9 cellular contexts compared by ENCODE assay signal in genomic region chr20:31716351-31716750, GRCh38. TPM values are rescaled to one million over a fixed set of nuclear protein-coding genes. Genes with fewer than 3 reads are reported as not detected.
A peak's percentile ranks its signal among the peaks of the same experiment; 100 is the strongest.
DNase-seq lines count a peak whose midpoint lies in the region; ATAC-seq and TF ChIP-seq lines count a peak whose summit lies in the region.
"Had no signal": no experiment of that assay in that cellular context is flagged by ENCODE, and none has a peak within 500 bp of the region (broad histone marks: within the 10 kb centered on the region; RNA-seq: fewer than 3 reads in every experiment).

No MANE protein-coding gene starts in this region.

- no peak for TF ChIP-seq RAD21 in SK-N-SH (IDR thresholded peaks at IDR 0.05; ENCODE audit: low read length)

- intact Hi-C loops in activated T-helper 2 cell treated with anti-CD3 and anti-CD28 coated beads, Interferon-gamma antibody, Interleukin-2, Interleukin-4, amounts not matched to agents 10 μg/mL and 5 μg/mL and 100 μg/mL, durations not matched to agents 14 hours and 24 hours and 36 hours (cut with micrococcal nuclease) = no loop called here

- H3K27ac ChIP-seq in SK-N-SH (ENCODE audit: low read depth in 2 of 2, low read length in 1 of 2) (peak overlapping the region; percentile 34 to 99), subcutaneous abdominal adipose tissue (ENCODE audit: low read depth, low read length) (peak overlapping the region; percentile 71)
- H3K27ac ChIP-seq: 22Rv1 had no signal

- DNase-seq in SK-N-SH = no peak
- DNase-seq in activated T-helper 2 cell treated with anti-CD3 and anti-CD28 coated beads, Interferon-gamma antibody, Interleukin-2, Interleukin-4, amounts not matched to agents 10 μg/mL and 5 μg/mL and 100 μg/mL, durations not matched to agents 14 hours and 24 hours and 36 hours (ENCODE audit: low spot score) = no peak
- DNase-seq in immature natural killer cell = no peak
- no peak for DNase-seq in NCI-H345 (lab: John Stamatoyannopoulos, UW)

- ATAC-seq in SK-N-SH treated with all-trans-retinoic acid at 6 μM for 48 hours (no peak), HG02970 (IDR thresholded peaks at IDR 0.05; ENCODE audit: low FRiP score, unreplicated experiment) (no peak), GM18858 (IDR thresholded peaks at IDR 0.05; ENCODE audit: unreplicated experiment) (no peak)

- no peaks in the 10 kb centered on the region for H3K9me3 ChIP-seq in SK-N-SH
- no peaks in the 10 kb centered on the region for H3K9me3 ChIP-seq in subcutaneous abdominal adipose tissue (ENCODE audit: control insufficient read depth in 5 of 5, low read length in 5 of 5)

- no peak overlapping the region for H2AFZ ChIP-seq in SK-N-SH (ENCODE audit: low read depth)

- TF ChIP-seq CTCF in SK-N-SH (IDR thresholded peaks at IDR 0.05) = no peak

- peaks cover 37% of the 10 kb centered on the region for H3F3A ChIP-seq in SK-N-SH (replicated peaks; ENCODE audit: insufficient read depth)

- H3K27me3 ChIP-seq in SK-N-SH (ENCODE audit: insufficient read depth) (no peaks in the 10 kb centered on the region), subcutaneous abdominal adipose tissue (ENCODE audit: control insufficient read depth in 5 of 5, insufficient read depth in 4 of 5, low read length in 5 of 5) (no peaks in the 10 kb centered on the region)

- peaks cover 99% of the 10 kb centered on the region for H3K36me3 Mint-ChIP-seq in activated T-helper 2 cell treated with anti-CD3 and anti-CD28 coated beads, Interferon-gamma antibody, Interleukin-2, Interleukin-4, amounts not matched to agents 10 μg/mL and 5 μg/mL and 100 μg/mL, durations not matched to agents 14 hours and 24 hours and 36 hours (ENCODE audit: low read depth)
- H3K36me3 Mint-ChIP-seq in immature natural killer cell = peaks cover 21 to 38% (median 37%) of the 10 kb centered on the region in 3 donors

- H3K9me3 Mint-ChIP-seq in activated T-helper 2 cell treated with anti-CD3 and anti-CD28 coated beads, Interferon-gamma antibody, Interleukin-2, Interleukin-4, amounts not matched to agents 10 μg/mL and 5 μg/mL and 100 μg/mL, durations not matched to agents 14 hours and 24 hours and 36 hours = no peaks in the 10 kb centered on the region
- H3K9me3 Mint-ChIP-seq in immature natural killer cell = no peaks in the 10 kb centered on the region

- peaks cover 88% of the 10 kb centered on the region for H3K79me2 ChIP-seq in SK-N-SH (ENCODE audit: insufficient read depth)

- peaks cover 66% of the 10 kb centered on the region for H3K4me1 Mint-ChIP-seq in activated T-helper 2 cell treated with anti-CD3 and anti-CD28 coated beads, Interferon-gamma antibody, Interleukin-2, Interleukin-4, amounts not matched to agents 10 μg/mL and 5 μg/mL and 100 μg/mL, durations not matched to agents 14 hours and 24 hours and 36 hours (ENCODE audit: low read depth)
- peaks cover 97 to 100% of the 10 kb centered on the region in 2 donors for H3K4me1 Mint-ChIP-seq in immature natural killer cell

- H3K27ac Mint-ChIP-seq in activated T-helper 2 cell treated with anti-CD3 and anti-CD28 coated beads, Interferon-gamma antibody, Interleukin-2, Interleukin-4, amounts not matched to agents 10 μg/mL and 5 μg/mL and 100 μg/mL, durations not matched to agents 14 hours and 24 hours and 36 hours = peak overlapping the region; percentile 93
- peak overlapping the region; percentile 86 to 95 (median 90) for H3K27ac Mint-ChIP-seq in immature natural killer cell

- no peaks in the 10 kb centered on the region for H4K20me1 ChIP-seq in SK-N-SH (ENCODE audit: insufficient read depth)

- no peaks in the 10 kb centered on the region for H3K27me3 Mint-ChIP-seq in activated T-helper 2 cell treated with anti-CD3 and anti-CD28 coated beads, Interferon-gamma antibody, Interleukin-2, Interleukin-4, amounts not matched to agents 10 μg/mL and 5 μg/mL and 100 μg/mL, durations not matched to agents 14 hours and 24 hours and 36 hours (ENCODE audit: low read depth)
- peaks cover 0 to 2% (median 0%) of the 10 kb centered on the region in 3 donors for H3K27me3 Mint-ChIP-seq in immature natural killer cell (ENCODE audit: low read depth in 3 of 3)

- H3K4me3 ChIP-seq in SK-N-SH (ENCODE audit: low read depth in 2 of 2, low read length in 1 of 2) (no peak overlapping the region), subcutaneous abdominal adipose tissue (ENCODE audit: low read depth in 1 of 5, low read length in 5 of 5) (peak overlapping the region in 2 of 5 donors; percentile 46 to 49)

- peak overlapping the region; percentile 97 for H3K4me3 Mint-ChIP-seq in activated T-helper 2 cell treated with anti-CD3 and anti-CD28 coated beads, Interferon-gamma antibody, Interleukin-2, Interleukin-4, amounts not matched to agents 10 μg/mL and 5 μg/mL and 100 μg/mL, durations not matched to agents 14 hours and 24 hours and 36 hours (ENCODE audit: low read depth)
- peak overlapping the region; percentile 80 to 85 (median 84) for H3K4me3 Mint-ChIP-seq in immature natural killer cell

- H3K9me2 ChIP-seq in SK-N-SH = no peaks in the 10 kb centered on the region

- H3K9ac ChIP-seq in SK-N-SH = no peak overlapping the region; the same call in 1 of the 2 replicates
- H3K9ac ChIP-seq in subcutaneous abdominal adipose tissue (ENCODE audit: low read length in 5 of 5) = peak overlapping the region in 3 of 5 donors; percentile 3 to 62 (median 23)

- H3K4me1 ChIP-seq in SK-N-SH (ENCODE audit: control insufficient read depth in 1 of 2, insufficient read depth in 2 of 2, low read depth in 1 of 2, low read length in 1 of 2) (peaks cover 58 to 60% of the 10 kb centered on the region in 2 experiments), subcutaneous abdominal adipose tissue (ENCODE audit: control insufficient read depth in 5 of 5, insufficient read depth in 5 of 5, low read length in 5 of 5) (peaks cover 17 to 96% (median 88%) of the 10 kb centered on the region in 5 donors)

- 75% methylated on average over 1 of the region's 1 CpG for WGBS in SK-N-SH (ENCODE audit: low lambda C conversion rate)

- H3K36me3 ChIP-seq in SK-N-SH (replicated peaks in 1 of 2; ENCODE audit: control insufficient read depth in 1 of 2, insufficient read depth in 2 of 2, low read length in 1 of 2) = peaks cover 51 to 63% of the 10 kb centered on the region in 2 experiments
- H3K36me3 ChIP-seq in subcutaneous abdominal adipose tissue (ENCODE audit: control insufficient read depth in 5 of 5, insufficient read depth in 5 of 5, low read length in 5 of 5) = peaks cover 2 to 35% (median 5%) of the 10 kb centered on the region in 5 donors

- CTCF ChIA-PET in SK-N-SH (lab: Yijun Ruan, JAX) = interaction anchor here (1.2 to 11.2 kb wide), 3 partner anchors 59 to 156 kb away, joined by 3 to 288 read pairs (median 4); no protein-coding TSS in a partner anchor

- H3K4me2 ChIP-seq in SK-N-SH = peak overlapping the region; percentile 97

- POLR2A ChIA-PET in SK-N-SH (lab: Yijun Ruan, JAX) = interaction anchor here (1.1 kb wide), 1 partner anchor 153 kb away, joined by 3 read pairs; no protein-coding TSS in a partner anchor

- no peak for TF ChIP-seq EP300 in SK-N-SH (IDR thresholded peaks at IDR 0.05; ENCODE audit: borderline replicate concordance in 1 of 2, low read depth in 1 of 2, low read length in 1 of 2)

TF ChIP-seq in SK-N-SH, 30 proteins besides CTCF, POLR2A, EP300 and RAD21:
- no peak for TF ChIP-seq ELF1 (IDR thresholded peaks at IDR 0.05)

TF ChIP-seq in SK-N-SH treated with all-trans-retinoic acid at 6 μM for 48 hours, 23 proteins besides CTCF, POLR2A, EP300 and RAD21:
- TF ChIP-seq ZNF8 (CRISPR knock-in tag; IDR thresholded peaks at IDR 0.05) = no peak
- no peak for TF ChIP-seq ARNTL (CRISPR knock-in tag; IDR thresholded peaks at IDR 0.05; ENCODE audit: borderline replicate concordance, low read depth)
- no peak for TF ChIP-seq OSR1 (CRISPR knock-in tag; IDR thresholded peaks at IDR 0.05)
- TF ChIP-seq SNAI2 (CRISPR knock-in tag; IDR thresholded peaks at IDR 0.05) = no peak
- TF ChIP-seq ZFP30 (CRISPR knock-in tag; IDR thresholded peaks at IDR 0.05) = no peak

RNA-seq across cellular contexts. Expression of gene BCL2L1, which starts 6.3 kb away (rescaled TPM):
- polyA plus RNA-seq in SK-N-SH (2012; rRNA removed) (99.9 and 103 TPM in 2 replicates), immature natural killer cell (10 to 100 TPM; 30.9 to 60.4 (median 39.3) TPM)
- 72.3 and 83.8 TPM in 2 replicates for polyA plus RNA-seq in SK-N-SH (2012; cell fraction: cytosol; rRNA removed)
- polyA plus RNA-seq in SK-N-SH (2012; cell fraction: nucleus; rRNA removed) = 61.3 and 62.2 TPM in 2 replicates
- total RNA-seq in activated T-helper 2 cell treated with anti-CD3 and anti-CD28 coated beads, Interferon-gamma antibody, Interleukin-2, Interleukin-4, amounts not matched to agents 10 μg/mL and 5 μg/mL and 100 μg/mL, durations not matched to agents 14 hours and 24 hours and 36 hours = 313 and 326 TPM in 2 replicates

RNA-seq across cellular contexts. Expression of gene TPX2, which starts 22.7 kb away (rescaled TPM):
- 14.4 and 17.1 TPM in 2 replicates for polyA plus RNA-seq in SK-N-SH (2012; rRNA removed)
- 19.1 and 20.2 TPM in 2 replicates for polyA plus RNA-seq in SK-N-SH (2012; cell fraction: cytosol; rRNA removed)
- 12.7 and 12.8 TPM in 2 replicates for polyA plus RNA-seq in SK-N-SH (2012; cell fraction: nucleus; rRNA removed)
- total RNA-seq in activated T-helper 2 cell treated with anti-CD3 and anti-CD28 coated beads, Interferon-gamma antibody, Interleukin-2, Interleukin-4, amounts not matched to agents 10 μg/mL and 5 μg/mL and 100 μg/mL, durations not matched to agents 14 hours and 24 hours and 36 hours = 82.8 and 83.0 TPM in 2 replicates
- polyA plus RNA-seq in immature natural killer cell = 1 to 10 TPM; 1.2 to 3.0 (median 1.8) TPM
